Comparison of ENCODE assay signal across 1 cellular context in the genomic region with DNA sequence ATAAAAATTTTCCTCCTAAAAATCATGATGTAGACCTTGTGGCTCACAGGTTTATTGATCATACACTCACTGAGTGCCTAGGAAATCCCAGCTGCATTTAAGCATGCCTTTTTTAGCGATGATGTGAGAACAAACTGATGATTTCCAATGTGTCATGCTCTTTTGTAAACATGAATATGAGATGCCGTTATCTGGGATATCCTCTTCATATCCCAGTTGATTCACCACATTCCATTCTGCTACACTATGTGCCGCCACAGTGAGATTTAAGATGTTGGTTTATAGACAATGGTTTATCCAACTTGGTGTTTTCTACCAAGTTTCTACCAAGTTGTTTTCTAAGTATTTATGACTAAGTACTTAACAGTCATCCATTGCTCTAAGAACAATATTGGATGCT.
TF ChIP-seq lines count a peak whose summit lies in the region.

No MANE protein-coding gene starts in this region.

TF ChIP-seq in HEK293, 187 proteins besides CTCF, POLR2A, EP300 and RAD21 (continued from another document):
- TF ChIP-seq, protein P1, sequence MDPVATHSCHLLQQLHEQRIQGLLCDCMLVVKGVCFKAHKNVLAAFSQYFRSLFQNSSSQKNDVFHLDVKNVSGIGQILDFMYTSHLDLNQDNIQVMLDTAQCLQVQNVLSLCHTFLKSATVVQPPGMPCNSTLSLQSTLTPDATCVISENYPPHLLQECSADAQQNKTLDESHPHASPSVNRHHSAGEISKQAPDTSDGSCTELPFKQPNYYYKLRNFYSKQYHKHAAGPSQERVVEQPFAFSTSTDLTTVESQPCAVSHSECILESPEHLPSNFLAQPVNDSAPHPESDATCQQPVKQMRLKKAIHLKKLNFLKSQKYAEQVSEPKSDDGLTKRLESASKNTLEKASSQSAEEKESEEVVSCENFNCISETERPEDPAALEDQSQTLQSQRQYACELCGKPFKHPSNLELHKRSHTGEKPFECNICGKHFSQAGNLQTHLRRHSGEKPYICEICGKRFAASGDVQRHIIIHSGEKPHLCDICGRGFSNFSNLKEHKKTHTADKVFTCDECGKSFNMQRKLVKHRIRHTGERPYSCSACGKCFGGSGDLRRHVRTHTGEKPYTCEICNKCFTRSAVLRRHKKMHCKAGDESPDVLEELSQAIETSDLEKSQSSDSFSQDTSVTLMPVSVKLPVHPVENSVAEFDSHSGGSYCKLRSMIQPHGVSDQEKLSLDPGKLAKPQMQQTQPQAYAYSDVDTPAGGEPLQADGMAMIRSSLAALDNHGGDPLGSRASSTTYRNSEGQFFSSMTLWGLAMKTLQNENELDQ (tag by site-specific recombination; IDR thresholded peaks at IDR 0.05; ENCODE audit: low read depth) = no peak
- TF ChIP-seq ZNF571 (tag by site-specific recombination; IDR thresholded peaks at IDR 0.05) (no peak), SP3 (tag by site-specific recombination; IDR thresholded peaks at IDR 0.05) (no peak), ZNF366 (tag by site-specific recombination; conservative IDR thresholded peaks at IDR 0.05) (0 out of 2 replicates have a peak, but pooled peaks have one; percentile 23), ZNF121 (tag by site-specific recombination; IDR thresholded peaks at IDR 0.05) (no peak), ZNF776 (tag by site-specific recombination; IDR thresholded peaks at IDR 0.05; ENCODE audit: borderline replicate concordance) (no peak), ZNF223 (tag by site-specific recombination; IDR thresholded peaks at IDR 0.05) (no peak), ZNF596 (tag by site-specific recombination; IDR thresholded peaks at IDR 0.05) (no peak), OVOL3 (tag by site-specific recombination; IDR thresholded peaks at IDR 0.05) (no peak), ZNF404 (tag by site-specific recombination; IDR thresholded peaks at IDR 0.05) (no peak), ZIC2 (tag by site-specific recombination; IDR thresholded peaks at IDR 0.05) (no peak), ZEB2 (tag by site-specific recombination; IDR thresholded peaks at IDR 0.05) (peak; percentile 68; the same call in 1 of the 2 replicates), IKZF3 (tag by site-specific recombination; IDR thresholded peaks at IDR 0.05) (no peak), ZNF510 (tag by site-specific recombination; IDR thresholded peaks at IDR 0.05; ENCODE audit: insufficient replicate concordance) (no peak), ZNF624 (tag by site-specific recombination; IDR thresholded peaks at IDR 0.05) (no peak), GLIS2 (tag by site-specific recombination; IDR thresholded peaks at IDR 0.05) (no peak)
- TF ChIP-seq, protein P2, sequence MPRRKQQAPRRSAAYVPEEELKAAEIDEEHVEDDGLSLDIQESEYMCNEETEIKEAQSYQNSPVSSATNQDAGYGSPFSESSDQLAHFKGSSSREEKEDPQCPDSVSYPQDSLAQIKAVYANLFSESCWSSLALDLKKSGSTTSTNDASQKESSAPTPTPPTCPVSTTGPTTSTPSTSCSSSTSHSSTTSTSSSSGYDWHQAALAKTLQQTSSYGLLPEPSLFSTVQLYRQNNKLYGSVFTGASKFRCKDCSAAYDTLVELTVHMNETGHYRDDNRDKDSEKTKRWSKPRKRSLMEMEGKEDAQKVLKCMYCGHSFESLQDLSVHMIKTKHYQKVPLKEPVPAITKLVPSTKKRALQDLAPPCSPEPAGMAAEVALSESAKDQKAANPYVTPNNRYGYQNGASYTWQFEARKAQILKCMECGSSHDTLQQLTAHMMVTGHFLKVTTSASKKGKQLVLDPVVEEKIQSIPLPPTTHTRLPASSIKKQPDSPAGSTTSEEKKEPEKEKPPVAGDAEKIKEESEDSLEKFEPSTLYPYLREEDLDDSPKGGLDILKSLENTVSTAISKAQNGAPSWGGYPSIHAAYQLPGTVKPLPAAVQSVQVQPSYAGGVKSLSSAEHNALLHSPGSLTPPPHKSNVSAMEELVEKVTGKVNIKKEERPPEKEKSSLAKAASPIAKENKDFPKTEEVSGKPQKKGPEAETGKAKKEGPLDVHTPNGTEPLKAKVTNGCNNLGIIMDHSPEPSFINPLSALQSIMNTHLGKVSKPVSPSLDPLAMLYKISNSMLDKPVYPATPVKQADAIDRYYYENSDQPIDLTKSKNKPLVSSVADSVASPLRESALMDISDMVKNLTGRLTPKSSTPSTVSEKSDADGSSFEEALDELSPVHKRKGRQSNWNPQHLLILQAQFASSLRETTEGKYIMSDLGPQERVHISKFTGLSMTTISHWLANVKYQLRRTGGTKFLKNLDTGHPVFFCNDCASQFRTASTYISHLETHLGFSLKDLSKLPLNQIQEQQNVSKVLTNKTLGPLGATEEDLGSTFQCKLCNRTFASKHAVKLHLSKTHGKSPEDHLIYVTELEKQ (tag by site-specific recombination; IDR thresholded peaks at IDR 0.05; ENCODE audit: borderline replicate concordance) = no peak
- TF ChIP-seq, protein P3, sequence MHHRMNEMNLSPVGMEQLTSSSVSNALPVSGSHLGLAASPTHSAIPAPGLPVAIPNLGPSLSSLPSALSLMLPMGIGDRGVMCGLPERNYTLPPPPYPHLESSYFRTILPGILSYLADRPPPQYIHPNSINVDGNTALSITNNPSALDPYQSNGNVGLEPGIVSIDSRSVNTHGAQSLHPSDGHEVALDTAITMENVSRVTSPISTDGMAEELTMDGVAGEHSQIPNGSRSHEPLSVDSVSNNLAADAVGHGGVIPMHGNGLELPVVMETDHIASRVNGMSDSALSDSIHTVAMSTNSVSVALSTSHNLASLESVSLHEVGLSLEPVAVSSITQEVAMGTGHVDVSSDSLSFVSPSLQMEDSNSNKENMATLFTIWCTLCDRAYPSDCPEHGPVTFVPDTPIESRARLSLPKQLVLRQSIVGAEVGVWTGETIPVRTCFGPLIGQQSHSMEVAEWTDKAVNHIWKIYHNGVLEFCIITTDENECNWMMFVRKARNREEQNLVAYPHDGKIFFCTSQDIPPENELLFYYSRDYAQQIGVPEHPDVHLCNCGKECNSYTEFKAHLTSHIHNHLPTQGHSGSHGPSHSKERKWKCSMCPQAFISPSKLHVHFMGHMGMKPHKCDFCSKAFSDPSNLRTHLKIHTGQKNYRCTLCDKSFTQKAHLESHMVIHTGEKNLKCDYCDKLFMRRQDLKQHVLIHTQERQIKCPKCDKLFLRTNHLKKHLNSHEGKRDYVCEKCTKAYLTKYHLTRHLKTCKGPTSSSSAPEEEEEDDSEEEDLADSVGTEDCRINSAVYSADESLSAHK (tag by site-specific recombination; IDR thresholded peaks at IDR 0.05) = no peak
- TF ChIP-seq, protein P4, sequence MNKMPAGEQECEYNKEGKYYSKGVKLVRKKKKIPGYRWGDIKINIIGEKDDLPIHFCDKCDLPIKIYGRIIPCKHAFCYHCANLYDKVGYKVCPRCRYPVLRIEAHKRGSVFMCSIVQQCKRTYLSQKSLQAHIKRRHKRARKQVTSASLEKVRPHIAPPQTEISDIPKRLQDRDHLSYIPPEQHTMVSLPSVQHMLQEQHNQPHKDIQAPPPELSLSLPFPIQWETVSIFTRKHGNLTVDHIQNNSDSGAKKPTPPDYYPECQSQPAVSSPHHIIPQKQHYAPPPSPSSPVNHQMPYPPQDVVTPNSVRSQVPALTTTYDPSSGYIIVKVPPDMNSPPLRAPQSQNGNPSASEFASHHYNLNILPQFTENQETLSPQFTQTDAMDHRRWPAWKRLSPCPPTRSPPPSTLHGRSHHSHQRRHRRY (tag by site-specific recombination; IDR thresholded peaks at IDR 0.05) = no peak
TF ChIP-seq in HEK293: peak in this region for 5.
